In genomic region chr12:3313655-3314305, GRCh38 we compare ENCODE assay signal across 8 cellular contexts.
DNase-seq lines count a peak whose midpoint lies in the region; ATAC-seq and TF ChIP-seq lines count a peak whose summit lies in the region.

No MANE protein-coding gene starts in this region.

- H3K36me3 ChIP-seq in adipocyte (ENCODE audit: control insufficient read depth, insufficient read depth, low read length, severe bottlenecking), result no peaks in the 10 kb centered on the region

- H3K9ac ChIP-seq in adipocyte (ENCODE audit: low read length), result no peak overlapping the region

- peak; percentile 23 for DNase-seq in stimulated activated CD4-positive, alpha-beta T cell treated with anti-CD3 and anti-CD28 coated beads, Interleukin-4, amount 100 ng/mL, for 24 hours
- DNase-seq in stimulated activated CD4-positive, alpha-beta T cell treated with anti-CD3 and anti-CD28 coated beads, Interleukin-4, amount 100 ng/mL, for 1 hour, result no peak
- peak; percentile 60 for DNase-seq in NCI-H1092 (lab: John Stamatoyannopoulos, UW)
- peak; percentile 16 for DNase-seq in adipocyte (ENCODE audit: low read depth)
- peak; percentile 46 for DNase-seq in left kidney (ENCODE audit: low read depth, low spot score)
- no peak for DNase-seq in dedifferentiated amniotic fluid mesenchymal stem cell (ENCODE audit: extremely low spot score)

- ATAC-seq in GM21825 (IDR thresholded peaks at IDR 0.05; ENCODE audit: unreplicated experiment), result no peak
- ATAC-seq in GM18505 (IDR thresholded peaks at IDR 0.05; ENCODE audit: unreplicated experiment), result no peak

- no peak overlapping the region for H3K4me3 ChIP-seq in adipocyte (ENCODE audit: low read length)

- H3K4me1 ChIP-seq in adipocyte (ENCODE audit: control insufficient read depth, insufficient read depth, low read length), result peaks cover 9% of the 10 kb centered on the region

- H3K9me3 ChIP-seq in adipocyte (ENCODE audit: control insufficient read depth, low read length), result no peaks in the 10 kb centered on the region

- H3K27me3 ChIP-seq in adipocyte (replicated peaks; ENCODE audit: control insufficient read depth, insufficient read depth, low read length), result peaks cover 11% of the 10 kb centered on the region

- no peak for TF ChIP-seq POLR2A in GM18505 (IDR thresholded peaks at IDR 0.05; ENCODE audit: borderline replicate concordance, extremely low read depth, insufficient read depth, insufficient read length)

Comparison
In these comparisons a context has a peak if more than half of its experiments do, and no peak if none do; other contexts are left out.
1. DNase-seq: peak in stimulated activated CD4-positive, alpha-beta T cell treated with anti-CD3 and anti-CD28 coated beads, Interleukin-4, amount 100 ng/mL, for 24 hours (single experiment), NCI-H1092 (single experiment), adipocyte (single experiment) and left kidney (single experiment); none in stimulated activated CD4-positive, alpha-beta T cell treated with anti-CD3 and anti-CD28 coated beads, Interleukin-4, amount 100 ng/mL, for 1 hour (single experiment) and dedifferentiated amniotic fluid mesenchymal stem cell (single experiment).